2 cellular contexts compared by ENCODE assay signal in genomic region chr2:177201919-177202346, GRCh38.
A peak's percentile ranks its signal among the peaks of the same experiment; 100 is the strongest.
TF ChIP-seq lines count a peak whose summit lies in the region.

No MANE protein-coding gene starts in this region.

TF ChIP-seq in IMR-90, 13 proteins besides CTCF, POLR2A, EP300 and RAD21 (continued from another document):
- no peak for TF ChIP-seq ELK1 (IDR thresholded peaks at IDR 0.05; ENCODE audit: borderline replicate concordance, low read depth, low read length)
- TF ChIP-seq MAFK (IDR thresholded peaks at IDR 0.05; ENCODE audit: low read depth, low read length) = no peak
- no peak for TF ChIP-seq MXI1 (IDR thresholded peaks at IDR 0.05; ENCODE audit: borderline replicate concordance, low read depth, low read length)
- TF ChIP-seq RCOR1 (IDR thresholded peaks at IDR 0.05; ENCODE audit: insufficient replicate concordance, low read length) = no peak
- no peak for TF ChIP-seq MAZ (IDR thresholded peaks at IDR 0.05; ENCODE audit: borderline replicate concordance, low read depth, low read length)
- TF ChIP-seq BHLHE40 (IDR thresholded peaks at IDR 0.05; ENCODE audit: low read depth, low read length) = no peak
- TF ChIP-seq RFX5 (IDR thresholded peaks at IDR 0.05; ENCODE audit: low read depth, low read length) = no peak
- no peak for TF ChIP-seq USF2 (IDR thresholded peaks at IDR 0.05; ENCODE audit: low read depth, low read length)

TF ChIP-seq in neural cell, 6 proteins besides CTCF, POLR2A, EP300 and RAD21 (continued from another document):
- peak; percentile 35 for TF ChIP-seq REST (IDR thresholded peaks at IDR 0.05; ENCODE audit: borderline replicate concordance)
- no peak for TF ChIP-seq EZH2 (IDR thresholded peaks at IDR 0.05; ENCODE audit: borderline replicate concordance, insufficient read depth, low read length, poor library complexity, severe bottlenecking)
- no peak for TF ChIP-seq TAF1 (IDR thresholded peaks at IDR 0.05; ENCODE audit: low read depth)
